In genomic region chr2:99216096-99216495, GRCh38 we compare ENCODE assay signal across 12 cellular contexts. TPM values are rescaled to one million over a fixed set of nuclear protein-coding genes. Genes with fewer than 3 reads are reported as not detected.
"Had no signal": no experiment of that assay in that cellular context is flagged by ENCODE, and none has a peak within 500 bp of the region (broad histone marks: within the 10 kb centered on the region; RNA-seq: fewer than 3 reads in every experiment).

No MANE protein-coding gene starts in this region.

- H3K4me1 ChIP-seq: HAP-1 had no signal

- H3K9me3 ChIP-seq: HAP-1 had no signal

- H2AFZ ChIP-seq: GM23248, GM23338 had no signal

- H3K4me2 ChIP-seq: GM23338 had no signal

- ATAC-seq: GM23338, HCT116 had no signal

- H3K27ac ChIP-seq: GM23248 had no signal

- FAIRE-seq: H1, H54 had no signal

- DNase-seq: GM23248, GOT3, H7, H9, HCEC 1CT, HFFc6 had no signal

- H3K4me3 ChIP-seq: GM23248, GM23338, HAP-1 had no signal

- H3K36me3 ChIP-seq: HAP-1 had no signal

- H3K9ac ChIP-seq: GM23248 had no signal

RNA-seq across cellular contexts. Expression of gene LYG2, which starts 39.4 kb away (rescaled TPM):
- total RNA-seq: GM23248, GM23338, H1, H4, H7, H9, HFFc6 had no signal
- polyA plus RNA-seq: GM23248, H1 had no signal
